ENCODE assay signal across 8 cellular contexts in genomic region chr17:42744806-42745617, GRCh38. TPM values are rescaled to one million over a fixed set of nuclear protein-coding genes. Genes with fewer than 3 reads are reported as not detected.
A peak's percentile ranks its signal among the peaks of the same experiment; 100 is the strongest.
DNase-seq lines count a peak whose midpoint lies in the region; ATAC-seq and TF ChIP-seq lines count a peak whose summit lies in the region.

Gene EZH1, minus strand, starts transcription at chr17:42745040. Its CDS starts 16,099 bp downstream, at chr17:42728941.

- POLR2A ChIA-PET in A673 (lab: Charles Lee; ENCODE audit: low non-redundant PET), result no interaction called here
- POLR2A ChIA-PET in activated B cell treated with CpG ODN at 0.5 μM for 24 hours (lab: Charles Lee), result interaction anchor here (1.0 to 2.2 kb wide), 4 partner anchors 15 to 80 kb away, joined by 4 to 12 read pairs (median 8); partner anchors contain the start of genes BECN1 and VPS25

- TF ChIP-seq CTCF in A673 (conservative IDR thresholded peaks at IDR 0.05; ENCODE audit: low read depth, low read length), result no peak
- TF ChIP-seq CTCF in activated B cell treated with CpG ODN at 0.5 μM for 24 hours (IDR thresholded peaks at IDR 0.05), result no peak
- TF ChIP-seq CTCF in cardiac fibroblast (IDR thresholded peaks at IDR 0.05; ENCODE audit: low read depth, low read length), result no peak
- no peak for TF ChIP-seq CTCF in smooth muscle cell (IDR thresholded peaks at IDR 0.05; ENCODE audit: borderline replicate concordance, insufficient read depth, poor library complexity, severe bottlenecking)

- peaks cover 14% of the 10 kb centered on the region for H3K79me2 ChIP-seq in smooth muscle cell (ENCODE audit: low read depth)

- H3K9me3 ChIP-seq in A673 (ENCODE audit: low read depth, low read length, poor library complexity, severe bottlenecking) (no peaks in the 10 kb centered on the region), smooth muscle cell (replicated peaks; ENCODE audit: low read depth) (no peaks in the 10 kb centered on the region)

- H3F3A ChIP-seq in smooth muscle cell (ENCODE audit: low read depth), result no peaks in the 10 kb centered on the region

- H3K27ac ChIP-seq in A673 (ENCODE audit: low read depth, low read length, poor library complexity, severe bottlenecking) (peak within 1 kb of the TSS; percentile 58), smooth muscle cell (ENCODE audit: low read depth) (peak within 1 kb of the TSS; percentile 78)

- peaks cover 28% of the 10 kb centered on the region for H3K4me1 Mint-ChIP-seq in activated B cell treated with CpG ODN at 0.5 μM for 24 hours

- no peaks in the 10 kb centered on the region for H3K9me3 Mint-ChIP-seq in activated B cell treated with CpG ODN at 0.5 μM for 24 hours

- peaks cover 11% of the 10 kb centered on the region for H3K27me3 Mint-ChIP-seq in activated B cell treated with CpG ODN at 0.5 μM for 24 hours

- H3K27ac Mint-ChIP-seq in activated B cell treated with CpG ODN at 0.5 μM for 24 hours, result peak within 1 kb of the TSS; percentile 96

- intact Hi-C loops in A673 (cut with micrococcal nuclease; ENCODE audit: unreplicated experiment), result no loop called here
- intact Hi-C loops in activated B cell treated with CpG ODN at 0.5 μM for 24 hours (cut with micrococcal nuclease), result loop anchor here (1.0 to 10.0 kb wide), 5 partner anchors 18 to 240 kb away; partner anchors contain the start of genes BECN1, CNTD1, COA3 and PTGES3L

- no TSS peak for BruUV-seq in A673 (replicated peaks; lab: Mats Ljungman, UMichigan)

- ATAC-seq in GM18868 (IDR thresholded peaks at IDR 0.05; ENCODE audit: unreplicated experiment) (peak; percentile 82), HG03139 (IDR thresholded peaks at IDR 0.05; ENCODE audit: unreplicated experiment) (peak; percentile 60), activated B cell treated with CpG ODN at 0.5 μM for 24 hours (ENCODE audit: low read depth) (peak; percentile 87)

- H3K4me2 ChIP-seq in smooth muscle cell, result peak within 1 kb of the TSS; percentile 85

- peak within 1 kb of the TSS; percentile 85 for H2AFZ ChIP-seq in smooth muscle cell (ENCODE audit: low read depth)

- peak; percentile 90 for DNase-seq in A673 (ENCODE audit: low spot score)
- peak; percentile 95 for DNase-seq in NCI-H345 (lab: John Stamatoyannopoulos, UW)
- DNase-seq in activated B cell treated with CpG ODN at 0.5 μM for 24 hours, result peak; percentile 96
- peak; percentile 91 to 93 for DNase-seq in cardiac fibroblast (ENCODE audit: low read depth in 2 of 2)
- peak; percentile 100 for DNase-seq in iPS-NIHi7 (ENCODE audit: extremely low spot score)
- DNase-seq in smooth muscle cell (lab: John Stamatoyannopoulos, UW; ENCODE audit: unreplicated experiment), result peak; percentile 88

- H3K4me3 Mint-ChIP-seq in activated B cell treated with CpG ODN at 0.5 μM for 24 hours, result peak within 1 kb of the TSS; percentile 96

- CTCF ChIA-PET in A673 (lab: Charles Lee) (no interaction called here), activated B cell treated with CpG ODN at 0.5 μM for 24 hours (lab: Charles Lee) (no interaction called here)

- H3K4me1 ChIP-seq in A673 (ENCODE audit: insufficient read depth, low read length, poor library complexity, severe bottlenecking) (no peaks in the 10 kb centered on the region), smooth muscle cell (ENCODE audit: low read depth) (peaks cover 8% of the 10 kb centered on the region)

- no peaks in the 10 kb centered on the region for H4K20me1 ChIP-seq in smooth muscle cell (ENCODE audit: low read depth)

- H3K9ac ChIP-seq in smooth muscle cell (ENCODE audit: low read depth), result peak within 1 kb of the TSS; percentile 93

- H3K4me3 ChIP-seq in A673 (ENCODE audit: low read depth, low read length, poor library complexity, severe bottlenecking) (peak within 1 kb of the TSS; percentile 59), cardiac fibroblast (replicated peaks in 1 of 2; ENCODE audit: low read depth in 2 of 2, low read length in 2 of 2) (peak within 1 kb of the TSS; percentile 66 to 78), smooth muscle cell (peak within 1 kb of the TSS; percentile 70)

- WGBS in smooth muscle cell (ENCODE audit: low lambda C conversion rate), result 13% methylated on average over 36 of the region's 50 CpGs

- peaks cover 10% of the 10 kb centered on the region for H3K36me3 Mint-ChIP-seq in activated B cell treated with CpG ODN at 0.5 μM for 24 hours (ENCODE audit: low read depth)

- H3K27me3 ChIP-seq in A673 (replicated peaks; ENCODE audit: insufficient read depth, low read depth, low read length, poor library complexity) (no peaks in the 10 kb centered on the region), smooth muscle cell (ENCODE audit: low read depth) (no peaks in the 10 kb centered on the region)

- H3K36me3 ChIP-seq in A673 (ENCODE audit: insufficient read depth, low read length, poor library complexity, severe bottlenecking) (no peaks in the 10 kb centered on the region), smooth muscle cell (ENCODE audit: low read depth) (no peaks in the 10 kb centered on the region)

RNA-seq across cellular contexts. Expression of gene EZH1, which starts in this region (rescaled TPM):
- total RNA-seq in A673 (2021), result 16.4 and 19.5 TPM in 2 replicates
- total RNA-seq in activated B cell treated with CpG ODN at 0.5 μM for 24 hours, result 74.7 and 81.6 TPM in 2 replicates
- 15.6 and 19.4 TPM in 2 replicates for total RNA-seq in smooth muscle cell
- 8.0 and 10.0 TPM in 2 replicates for polyA plus RNA-seq in smooth muscle cell

Comparison
In these comparisons a context has a peak if more than half of its experiments do, and no peak if none do; other contexts are left out.
1. Peak in every context shown above with its lines: DNase-seq, ATAC-seq, H3K4me3 ChIP-seq and H3K27ac ChIP-seq.